1 cellular context compared by ENCODE assay signal in genomic region chr17:57527437-57528083, GRCh38.
TF ChIP-seq lines count a peak whose summit lies in the region.

No MANE protein-coding gene starts in this region.

TF ChIP-seq in HepG2, 621 proteins besides CTCF, POLR2A, EP300 and RAD21 (continued from another document):
- TF ChIP-seq ATF2 (CRISPR knock-in tag; IDR thresholded peaks at IDR 0.05) (no peak), ZNF687 (CRISPR knock-in tag; IDR thresholded peaks at IDR 0.05) (peak; percentile 39; the same call in 1 of the 2 replicates), SOX6 (IDR thresholded peaks at IDR 0.05) (no peak), SOX6 (CRISPR knock-in tag; IDR thresholded peaks at IDR 0.05) (0 out of 2 replicates have a peak, but pooled peaks have one; percentile 37), CENPX (CRISPR knock-in tag; IDR thresholded peaks at IDR 0.05) (0 out of 2 replicates have a peak, but pooled peaks have one; percentile 50), ZBTB4 (CRISPR knock-in tag; IDR thresholded peaks at IDR 0.05; ENCODE audit: borderline replicate concordance) (peak; percentile 60; the same call in 1 of the 2 replicates), DMAP1 (CRISPR knock-in tag; IDR thresholded peaks at IDR 0.05) (no peak), ZBTB33 (CRISPR knock-in tag; IDR thresholded peaks at IDR 0.05) (peak; percentile 70), SP4 (CRISPR knock-in tag; IDR thresholded peaks at IDR 0.05) (0 out of 2 replicates have a peak, but pooled peaks have one; percentile 21)
TF ChIP-seq in HepG2: peak in this region for 9.
